ENCODE assay signal across 19 cellular contexts in genomic region chr3:151896662-151897012, GRCh38. TPM values are rescaled to one million over a fixed set of nuclear protein-coding genes. Genes with fewer than 3 reads are reported as not detected.
DNase-seq lines count a peak whose midpoint lies in the region; ATAC-seq, FAIRE-seq and TF ChIP-seq lines count a peak whose summit lies in the region.
"Had no signal": no experiment of that assay in that cellular context is flagged by ENCODE, and none has a peak within 500 bp of the region (broad histone marks: within the 10 kb centered on the region; RNA-seq: fewer than 3 reads in every experiment).

No MANE protein-coding gene starts in this region.

- H3K27me3 ChIP-seq in endothelial cell of umbilical vein (ENCODE audit: control insufficient read depth in 2 of 2, insufficient read depth in 2 of 2, low read length in 2 of 2) (no peaks in the 10 kb centered on the region), psoas muscle (ENCODE audit: insufficient read depth in 3 of 3, low read length in 2 of 3) (no peaks in the 10 kb centered on the region)
- H3K27me3 ChIP-seq: hepatocyte had no signal

- peaks cover 4% of the 10 kb centered on the region for H3K9me3 Mint-ChIP-seq in activated CD4-positive, alpha-beta T cell treated with anti-CD3 and anti-CD28 coated beads for 36 hours (ENCODE audit: low read depth)

- dilution Hi-C loops in endothelial cell of umbilical vein (cut with MboI; ENCODE audit: extremely low pct_ligation_motif_present, low sequenced_read_pairs), result no loop called here

- peak overlapping the region; percentile 34 for H3K4me2 ChIP-seq in endothelial cell of umbilical vein (ENCODE audit: insufficient read depth, low read length)
- H3K4me2 ChIP-seq: hepatocyte had no signal

- H3K27me3 Mint-ChIP-seq in activated CD4-positive, alpha-beta T cell treated with anti-CD3 and anti-CD28 coated beads for 36 hours, result no peaks in the 10 kb centered on the region
- H3K27me3 Mint-ChIP-seq: CD4-positive, alpha-beta T cell had no signal

- H3K4me1 Mint-ChIP-seq in activated CD4-positive, alpha-beta T cell treated with anti-CD3 and anti-CD28 coated beads for 36 hours, result peaks cover 4% of the 10 kb centered on the region

- POLR2A ChIA-PET in activated CD4-positive, alpha-beta T cell treated with anti-CD3 and anti-CD28 coated beads for 36 hours (lab: Charles Lee), result no interaction called here
- POLR2A ChIA-PET in endothelial cell of umbilical vein (lab: Charles Lee), result no interaction called here

- peak; percentile 82 for ATAC-seq in activated CD4-positive, alpha-beta T cell treated with anti-CD3 and anti-CD28 coated beads for 36 hours
- peak; percentile 73 for ATAC-seq in stimulated activated naive CD8-positive, alpha-beta T cell treated with anti-CD3 and anti-CD28 coated beads, Interleukin-15, Interleukin-2, amounts not matched to agents 100 U/mL and 50 U/mL, for 24 hours
- ATAC-seq in psoas muscle, result no peak
- ATAC-seq in GM21390 (IDR thresholded peaks at IDR 0.05; ENCODE audit: unreplicated experiment), result no peak
- ATAC-seq in GM21447 (IDR thresholded peaks at IDR 0.05; ENCODE audit: unreplicated experiment), result no peak
- ATAC-seq: left lobe of liver had no signal

- H2AFZ ChIP-seq in endothelial cell of umbilical vein (ENCODE audit: low read depth, low read length), result no peak overlapping the region
- H2AFZ ChIP-seq: hepatocyte had no signal

- H3K9me3 ChIP-seq in endothelial cell of umbilical vein (replicated peaks; ENCODE audit: control insufficient read depth, insufficient read depth, low read length) (no peaks in the 10 kb centered on the region), psoas muscle (no peaks in the 10 kb centered on the region)
- H3K9me3 ChIP-seq: thoracic aorta had no signal

- CTCF ChIA-PET in activated CD4-positive, alpha-beta T cell treated with anti-CD3 and anti-CD28 coated beads for 36 hours (lab: Charles Lee), result no interaction called here
- CTCF ChIA-PET in endothelial cell of umbilical vein (lab: Charles Lee), result interaction anchor here (0.7 kb wide), 1 partner anchor 668 kb away, joined by 3 read pairs; no protein-coding TSS in a partner anchor

- no TSS peak for BruUV-seq in endothelial cell of umbilical vein (replicated peaks; lab: Mats Ljungman, UMichigan)

- H3K4me3 ChIP-seq in endothelial cell of umbilical vein (replicated peaks in 1 of 3; ENCODE audit: insufficient read depth in 1 of 3, low read depth in 1 of 3, low read length in 3 of 3) (no peak overlapping the region), psoas muscle (no peak overlapping the region)
- H3K4me3 ChIP-seq: hepatocyte, thoracic aorta had no signal

- 71 to 81% (median 76%) methylated on average over 3 of the region's 3 CpGs for WGBS in psoas muscle, 3 donors

- no peak for DNase-seq in activated CD4-positive, alpha-beta T cell treated with anti-CD3 and anti-CD28 coated beads for 36 hours
- no peak for DNase-seq in activated CD4-positive, alpha-beta T cell treated with anti-CD3 and anti-CD28 coated beads for 4 hours
- DNase-seq in RKO (ENCODE audit: low spot score) (peak; percentile 11), endothelial cell of umbilical vein (ENCODE audit: low read depth, low spot score) (peak; percentile 75), psoas muscle (no peak)
- no peak for DNase-seq in stimulated activated naive CD8-positive, alpha-beta T cell treated with anti-CD3 and anti-CD28 coated beads, Interleukin-15, Interleukin-2, amounts not matched to agents 100 U/mL and 50 U/mL, for 24 hours
- DNase-seq: activated gamma-delta T cell treated with Interleukin-2 at 50 U/mL for 16 hours; CD4-positive, alpha-beta T cell; NCI-H2227 treated with DMSO at 0.1 percent for 48 hours; nucleus accumbens; stimulated activated CD4-positive, alpha-beta T cell treated with anti-CD3 and anti-CD28 coated beads, Interleukin-4, amount 100 ng/mL, for 1 hour; stimulated activated CD8-positive, alpha-beta memory T cell treated with anti-CD3 and anti-CD28 coated beads, Interleukin-4, amount 100 ng/mL, for 48 hours had no signal

- H3K9ac ChIP-seq in endothelial cell of umbilical vein (replicated peaks; ENCODE audit: extremely low read depth, insufficient read depth, low read length), result no peak overlapping the region

- no peaks in the 10 kb centered on the region for H3K9me1 ChIP-seq in endothelial cell of umbilical vein (replicated peaks; ENCODE audit: control insufficient read depth, extremely low read depth, insufficient read depth, low read length)

- H3K36me3 ChIP-seq in endothelial cell of umbilical vein (ENCODE audit: control insufficient read depth in 2 of 2, extremely low read depth in 1 of 2, insufficient read depth in 2 of 2, low read length in 2 of 2) (no peaks in the 10 kb centered on the region), psoas muscle (ENCODE audit: insufficient read depth in 1 of 2, low read depth in 1 of 2) (no peaks in the 10 kb centered on the region)
- H3K36me3 ChIP-seq: thoracic aorta had no signal

- H3K27ac Mint-ChIP-seq in activated CD4-positive, alpha-beta T cell treated with anti-CD3 and anti-CD28 coated beads for 36 hours, result no peak overlapping the region
- H3K27ac Mint-ChIP-seq: CD4-positive, alpha-beta T cell had no signal

- no peaks in the 10 kb centered on the region for H4K20me1 ChIP-seq in endothelial cell of umbilical vein (replicated peaks; ENCODE audit: control insufficient read depth, extremely low read depth, insufficient read depth, low read length)

- H3K4me1 ChIP-seq in endothelial cell of umbilical vein (ENCODE audit: control insufficient read depth, extremely low read depth, insufficient read depth, low read length) (peaks cover 34% of the 10 kb centered on the region), psoas muscle (no peaks in the 10 kb centered on the region)

- no peak for FAIRE-seq in endothelial cell of umbilical vein (lab: Jason Lieb, UNC)
- FAIRE-seq: GM12891 had no signal

- no peak for TF ChIP-seq POLR2A in endothelial cell of umbilical vein (IDR thresholded peaks at IDR 0.05; ENCODE audit: low read depth, low read length)

- no peaks in the 10 kb centered on the region for H3K79me2 ChIP-seq in endothelial cell of umbilical vein (ENCODE audit: control insufficient read depth, insufficient read depth, low read length)
- H3K79me2 ChIP-seq: hepatocyte had no signal

- no peaks in the 10 kb centered on the region for H3K36me3 Mint-ChIP-seq in activated CD4-positive, alpha-beta T cell treated with anti-CD3 and anti-CD28 coated beads for 36 hours (ENCODE audit: low read depth)

- intact Hi-C loops in activated CD4-positive, alpha-beta T cell treated with anti-CD3 and anti-CD28 coated beads for 36 hours (cut with DNase I, micrococcal nuclease), result no loop called here
- intact Hi-C loops in endothelial cell of umbilical vein (cut with micrococcal nuclease) (no loop called here), psoas muscle (cut with DNase I) (no loop called here)

- TF ChIP-seq CTCF in endothelial cell of umbilical vein (IDR thresholded peaks at IDR 0.05; ENCODE audit: extremely low read depth in 1 of 2, insufficient read depth in 1 of 2, low read depth in 1 of 2, low read length in 2 of 2), result no peak
- TF ChIP-seq CTCF in psoas muscle (IDR thresholded peaks at IDR 0.05), result no peak

- H3K27ac ChIP-seq in endothelial cell of umbilical vein (ENCODE audit: insufficient read depth, low read depth, low read length) (no peak overlapping the region), psoas muscle (no peak overlapping the region)
- H3K27ac ChIP-seq: hepatocyte, thoracic aorta had no signal

- no peak overlapping the region for H3K4me3 Mint-ChIP-seq in activated CD4-positive, alpha-beta T cell treated with anti-CD3 and anti-CD28 coated beads for 36 hours
- H3K4me3 Mint-ChIP-seq: CD4-positive, alpha-beta T cell had no signal

TF ChIP-seq in endothelial cell of umbilical vein, 7 proteins besides CTCF, POLR2A, EP300 and RAD21:
- TF ChIP-seq MYC (IDR thresholded peaks at IDR 0.05; ENCODE audit: low read depth, low read length), result no peak
- TF ChIP-seq FOS (IDR thresholded peaks at IDR 0.05; ENCODE audit: borderline replicate concordance, insufficient read depth, low read length), result peak; percentile 75
- peak; percentile 33 for TF ChIP-seq GATA2 (IDR thresholded peaks at IDR 0.05; ENCODE audit: insufficient read depth, insufficient read length, low read depth, low read length)
- TF ChIP-seq JUN (IDR thresholded peaks at IDR 0.05; ENCODE audit: borderline replicate concordance, insufficient read depth, insufficient read length, low read depth), result peak; percentile 16
- no peak for TF ChIP-seq EZH2 (IDR thresholded peaks at IDR 0.05; ENCODE audit: borderline replicate concordance, low read depth, low read length, severe bottlenecking)

RNA-seq across cellular contexts. Expression of gene SUCNR1, which starts 23.2 kb away (rescaled TPM):
- not detected for total RNA-seq in activated CD4-positive, alpha-beta T cell treated with anti-CD3 and anti-CD28 coated beads for 36 hours
- total RNA-seq in endothelial cell of umbilical vein (not detected in 2 replicates), psoas muscle (under 1 TPM in 3 of 4 donors, not detected in 1; 0.13 to 0.32 (median 0.18) TPM)
- polyA plus RNA-seq in endothelial cell of umbilical vein (not detected in 2 replicates), psoas muscle (under 1 TPM in 2 of 3 donors, not detected in 1; 0.01 to 0.05 TPM)
- polyA plus RNA-seq in endothelial cell of umbilical vein (2011; cell fraction: cytosol; rRNA removed), result not detected in 2 replicates
- polyA plus RNA-seq in endothelial cell of umbilical vein (2011; cell fraction: nucleus; rRNA removed), result 0.04 TPM in 1 of 2 replicates, not detected in the other
- not detected in 2 replicates for polyA plus RNA-seq in endothelial cell of umbilical vein (2012)
- not detected in 2 replicates for polyA minus RNA-seq in endothelial cell of umbilical vein
- not detected for polyA minus RNA-seq in endothelial cell of umbilical vein (2011; cell fraction: cytosol; rRNA and poly(A)+ RNA removed)
- polyA minus RNA-seq in endothelial cell of umbilical vein (2011; cell fraction: nucleus; rRNA and poly(A)+ RNA removed), result not detected in 2 replicates
- total RNA-seq: CD4-positive, alpha-beta T cell; dermis microvascular lymphatic vessel endothelial cell had no signal

Comparison
In these comparisons a context has a peak if more than half of its experiments do, and no peak if none do; other contexts are left out.
1. ATAC-seq: peak in activated CD4-positive, alpha-beta T cell treated with anti-CD3 and anti-CD28 coated beads for 36 hours (single experiment) and stimulated activated naive CD8-positive, alpha-beta T cell treated with anti-CD3 and anti-CD28 coated beads, Interleukin-15, Interleukin-2, amounts not matched to agents 100 U/mL and 50 U/mL, for 24 hours (single experiment); none in psoas muscle (0 of 4), GM21390 (single experiment) and GM21447 (single experiment).
2. DNase-seq: peak in RKO (single experiment) and endothelial cell of umbilical vein (single experiment); none in activated CD4-positive, alpha-beta T cell treated with anti-CD3 and anti-CD28 coated beads for 36 hours (single experiment), activated CD4-positive, alpha-beta T cell treated with anti-CD3 and anti-CD28 coated beads for 4 hours (0 of 2), stimulated activated naive CD8-positive, alpha-beta T cell treated with anti-CD3 and anti-CD28 coated beads, Interleukin-15, Interleukin-2, amounts not matched to agents 100 U/mL and 50 U/mL, for 24 hours (single experiment) and psoas muscle (0 of 2).